Comparison of ENCODE assay signal across 16 cellular contexts in the genomic region with DNA sequence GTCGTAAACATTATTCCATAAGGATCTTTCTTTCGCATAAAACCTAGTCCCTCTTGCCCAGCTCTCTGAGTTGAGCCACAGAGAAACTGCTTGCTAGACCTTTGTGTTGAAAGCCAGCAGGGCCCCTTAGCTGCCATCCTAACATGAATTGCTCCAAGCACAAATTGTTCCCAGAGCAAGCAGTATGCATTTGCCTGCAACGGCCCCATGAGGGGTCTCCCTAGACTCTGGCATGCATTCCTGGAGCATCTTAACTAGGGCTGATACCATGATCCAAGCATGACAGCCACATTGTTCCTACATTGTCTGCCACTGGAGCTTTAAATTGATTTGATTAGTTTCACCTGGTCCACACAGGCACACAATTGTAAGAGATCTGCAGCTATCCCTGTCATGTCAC.
A peak's percentile ranks its signal among the peaks of the same experiment; 100 is the strongest.
DNase-seq lines count a peak whose midpoint lies in the region; ATAC-seq and TF ChIP-seq lines count a peak whose summit lies in the region.
"Had no signal": no experiment of that assay in that cellular context is flagged by ENCODE, and none has a peak within 500 bp of the region (broad histone marks: within the 10 kb centered on the region; RNA-seq: fewer than 3 reads in every experiment).

No MANE protein-coding gene starts in this region.

- ATAC-seq in WTC11 (peak; percentile 60), HG03460 (IDR thresholded peaks at IDR 0.05; ENCODE audit: unreplicated experiment) (no peak)
- ATAC-seq: GM12878 had no signal

- POLR2A ChIA-PET in WTC11 (lab: Charles Lee): no interaction called here

- H3K27me3 ChIP-seq in neural progenitor cell: no peaks in the 10 kb centered on the region
- H3K27me3 ChIP-seq: BLaER1 had no signal

- TF ChIP-seq CTCF in WTC11 (IDR thresholded peaks at IDR 0.05): no peak
- TF ChIP-seq CTCF in neural progenitor cell (IDR thresholded peaks at IDR 0.05): no peak

- H3K4me1 ChIP-seq in neural progenitor cell: peaks cover 10% of the 10 kb centered on the region
- H3K4me1 ChIP-seq: BLaER1, HAP-1 had no signal

- DNase-seq in ELF-1 (ENCODE audit: low read depth, low spot score) (peak; percentile 5), WTC11 (ENCODE audit: low spot score) (peak; percentile 10), iPS-NIHi11 (ENCODE audit: low spot score) (peak; percentile 7), neural progenitor cell (ENCODE audit: low spot score) (peak; percentile 64), occipital lobe (lab: John Stamatoyannopoulos, UW) (no peak)
- no peak for DNase-seq in stimulated activated CD4-positive, alpha-beta T cell treated with anti-CD3 and anti-CD28 coated beads, Interleukin-4, amount 100 ng/mL, for 4 hours
- DNase-seq: 8988T, AML-193, Calu3, DMS 273 treated with DMSO at 0.1 percent for 48 hours, GM23248, HFFc6 had no signal

- peak overlapping the region; percentile 9 for H3K27ac ChIP-seq in neural progenitor cell
- H3K27ac ChIP-seq: BLaER1, GM23248 had no signal

- H3K4me1 Mint-ChIP-seq in WTC11 (no peaks in the 10 kb centered on the region), neural progenitor cell (peaks cover 14% of the 10 kb centered on the region)

- H3K9me3 Mint-ChIP-seq in WTC11: peaks cover 22% of the 10 kb centered on the region; the same call in 1 of the 2 replicates
- H3K9me3 Mint-ChIP-seq in neural progenitor cell: no peaks in the 10 kb centered on the region

- H3K36me3 Mint-ChIP-seq in WTC11: no peaks in the 10 kb centered on the region
- no peaks in the 10 kb centered on the region for H3K36me3 Mint-ChIP-seq in neural progenitor cell

- H4K20me1 ChIP-seq in neural progenitor cell (ENCODE audit: low read depth): no peaks in the 10 kb centered on the region
- H4K20me1 ChIP-seq: BLaER1 had no signal

- H3K36me3 ChIP-seq in neural progenitor cell: no peaks in the 10 kb centered on the region
- H3K36me3 ChIP-seq: BLaER1, HAP-1 had no signal

- H3F3A ChIP-seq in neural progenitor cell (ENCODE audit: low read depth): no peaks in the 10 kb centered on the region

- no peaks in the 10 kb centered on the region for H3K79me2 ChIP-seq in neural progenitor cell (ENCODE audit: low read depth)

- H3K9me3 ChIP-seq in neural progenitor cell (ENCODE audit: low read depth): no peaks in the 10 kb centered on the region
- H3K9me3 ChIP-seq: BLaER1, HAP-1 had no signal

- H3K4me2 ChIP-seq in neural progenitor cell: peak overlapping the region; percentile 31
- H3K4me2 ChIP-seq: BLaER1 had no signal

- H3K4me3 Mint-ChIP-seq in WTC11 (no peak overlapping the region), neural progenitor cell (no peak overlapping the region)
- H3K4me3 Mint-ChIP-seq: HFFc6 had no signal

- no peak overlapping the region for H3K9ac ChIP-seq in neural progenitor cell
- H3K9ac ChIP-seq: BLaER1, GM23248 had no signal

- no peak overlapping the region for H2AFZ ChIP-seq in neural progenitor cell (replicated peaks)
- H2AFZ ChIP-seq: GM23248 had no signal

- H3K27ac Mint-ChIP-seq in WTC11 (no peak overlapping the region), neural progenitor cell (no peak overlapping the region)
- H3K27ac Mint-ChIP-seq: HFFc6 had no signal

- H3K27me3 Mint-ChIP-seq in WTC11 (ENCODE audit: low read depth): no peaks in the 10 kb centered on the region
- no peaks in the 10 kb centered on the region for H3K27me3 Mint-ChIP-seq in neural progenitor cell (ENCODE audit: insufficient read depth, low read depth)

- H3K4me3 ChIP-seq in neural progenitor cell: no peak overlapping the region
- H3K4me3 ChIP-seq: BLaER1, GM12878, GM23248, HAP-1 had no signal

- CTCF ChIA-PET in WTC11 (lab: Charles Lee): no interaction called here

TF ChIP-seq in WTC11, 78 proteins besides CTCF, POLR2A, EP300 and RAD21:
- TF ChIP-seq, protein P1, sequence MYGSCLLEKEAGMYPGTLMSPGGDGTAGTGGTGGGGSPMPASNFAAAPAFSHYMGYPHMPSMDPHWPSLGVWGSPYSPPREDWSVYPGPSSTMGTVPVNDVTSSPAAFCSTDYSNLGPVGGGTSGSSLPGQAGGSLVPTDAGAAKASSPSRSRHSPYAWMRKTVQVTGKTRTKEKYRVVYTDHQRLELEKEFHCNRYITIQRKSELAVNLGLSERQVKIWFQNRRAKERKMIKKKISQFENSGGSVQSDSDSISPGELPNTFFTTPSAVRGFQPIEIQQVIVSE (CRISPR knock-in tag; IDR thresholded peaks at IDR 0.05; ENCODE audit: borderline replicate concordance): no peak
- TF ChIP-seq, protein P2, sequence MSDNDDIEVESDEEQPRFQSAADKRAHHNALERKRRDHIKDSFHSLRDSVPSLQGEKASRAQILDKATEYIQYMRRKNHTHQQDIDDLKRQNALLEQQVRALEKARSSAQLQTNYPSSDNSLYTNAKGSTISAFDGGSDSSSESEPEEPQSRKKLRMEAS (CRISPR knock-in tag; IDR thresholded peaks at IDR 0.05): no peak
- TF ChIP-seq JAZF1 (CRISPR knock-in tag; IDR thresholded peaks at IDR 0.05) (no peak), ZNF263 (CRISPR knock-in tag; IDR thresholded peaks at IDR 0.05; ENCODE audit: low read depth) (no peak), FOXP1 (CRISPR knock-in tag; IDR thresholded peaks at IDR 0.05; ENCODE audit: borderline replicate concordance) (no peak), TEAD4 (CRISPR knock-in tag; IDR thresholded peaks at IDR 0.05) (no peak)
- TF ChIP-seq, protein P3, sequence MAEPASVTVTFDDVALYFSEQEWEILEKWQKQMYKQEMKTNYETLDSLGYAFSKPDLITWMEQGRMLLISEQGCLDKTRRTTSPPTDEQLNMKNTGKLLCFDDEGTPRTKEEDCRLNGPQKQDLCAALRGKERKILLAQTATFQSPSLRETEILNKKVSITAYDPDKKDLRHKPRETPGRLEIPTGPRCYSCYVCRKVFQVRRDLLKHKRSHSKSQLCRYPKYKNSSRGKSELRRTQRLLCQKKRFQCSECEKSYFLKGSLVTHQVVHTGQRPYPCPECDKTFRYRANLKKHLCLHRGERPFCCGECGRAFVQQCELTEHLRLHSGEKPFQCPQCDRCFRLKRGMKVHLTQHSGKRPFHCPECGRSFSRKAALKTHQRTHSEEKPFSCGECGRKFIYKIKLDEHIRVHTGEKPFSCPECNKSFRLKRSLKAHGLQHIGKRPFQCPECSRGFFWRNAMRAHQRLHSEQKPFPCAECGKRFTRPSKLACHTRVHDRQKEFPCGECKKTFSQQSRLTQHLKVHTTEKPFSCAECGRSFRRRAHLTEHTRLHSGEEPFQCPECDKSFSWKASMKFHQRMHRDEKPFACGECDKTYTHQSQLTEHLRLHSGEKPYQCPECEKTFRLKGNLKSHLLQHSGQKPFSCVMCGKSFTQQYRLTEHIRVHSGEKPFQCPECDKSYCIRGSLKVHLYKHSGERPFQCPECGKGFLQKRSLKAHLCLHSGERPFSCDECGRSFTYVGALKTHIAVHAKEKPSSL (CRISPR knock-in tag; conservative IDR thresholded peaks at IDR 0.05): no peak
- TF ChIP-seq, protein P4, sequence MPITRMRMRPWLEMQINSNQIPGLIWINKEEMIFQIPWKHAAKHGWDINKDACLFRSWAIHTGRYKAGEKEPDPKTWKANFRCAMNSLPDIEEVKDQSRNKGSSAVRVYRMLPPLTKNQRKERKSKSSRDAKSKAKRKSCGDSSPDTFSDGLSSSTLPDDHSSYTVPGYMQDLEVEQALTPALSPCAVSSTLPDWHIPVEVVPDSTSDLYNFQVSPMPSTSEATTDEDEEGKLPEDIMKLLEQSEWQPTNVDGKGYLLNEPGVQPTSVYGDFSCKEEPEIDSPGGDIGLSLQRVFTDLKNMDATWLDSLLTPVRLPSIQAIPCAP (CRISPR knock-in tag; IDR thresholded peaks at IDR 0.05): no peak

Comparison
In these comparisons a context has a peak if more than half of its experiments do, and no peak if none do; other contexts are left out.
1. DNase-seq: peak in ELF-1 (single experiment), WTC11 (single experiment), iPS-NIHi11 (single experiment) and neural progenitor cell (single experiment); none in stimulated activated CD4-positive, alpha-beta T cell treated with anti-CD3 and anti-CD28 coated beads, Interleukin-4, amount 100 ng/mL, for 4 hours (0 of 2) and occipital lobe (single experiment).